12 cellular contexts compared by ENCODE assay signal in the genomic region with DNA sequence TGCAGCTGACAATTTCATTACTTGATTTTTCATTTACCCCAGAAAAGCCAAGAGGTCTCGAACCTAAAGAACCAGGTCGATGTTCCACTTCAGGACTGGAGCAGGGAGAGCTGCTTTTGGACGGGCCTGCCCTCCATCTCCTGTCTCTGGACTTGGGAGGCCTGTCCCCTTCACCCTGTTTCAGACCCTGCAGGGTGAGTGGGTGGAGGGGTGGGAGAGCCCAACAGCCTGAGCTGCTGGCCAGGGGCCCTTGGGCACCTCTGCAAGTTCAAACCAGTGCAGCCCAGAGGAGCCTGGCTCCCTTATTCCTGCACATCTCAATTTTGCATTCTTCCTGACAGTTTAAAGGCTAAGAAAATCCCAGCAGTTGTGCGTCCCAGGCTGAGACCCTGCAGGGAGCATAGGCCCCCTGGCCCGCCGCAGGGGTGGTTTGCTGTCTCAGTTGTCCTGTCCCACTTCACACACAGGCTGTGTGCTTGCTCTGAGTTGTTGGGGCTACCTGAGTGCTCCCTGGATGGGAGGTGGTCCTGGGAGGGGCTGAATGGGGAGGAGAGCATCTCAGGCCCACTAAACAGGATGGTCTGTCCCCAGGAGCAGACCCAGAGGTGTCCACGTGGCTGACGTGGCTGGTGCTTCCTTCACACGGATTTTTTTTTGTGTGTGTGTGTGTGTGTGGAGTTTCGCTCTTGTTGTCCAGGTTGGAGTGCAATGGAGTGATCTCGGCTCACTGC.
DNase-seq lines count a peak whose midpoint lies in the region; ATAC-seq and TF ChIP-seq lines count a peak whose summit lies in the region.
"Had no signal": no experiment of that assay in that cellular context is flagged by ENCODE, and none has a peak within 500 bp of the region (broad histone marks: within the 10 kb centered on the region; RNA-seq: fewer than 3 reads in every experiment).

No MANE protein-coding gene starts in this region.

- H3K4me3 ChIP-seq in H7 (ENCODE audit: insufficient read depth, low read depth, low read length) (no peak overlapping the region), lung (no peak overlapping the region)

- no peaks in the 10 kb centered on the region for H3K4me1 Mint-ChIP-seq in activated T-helper 2 cell treated with anti-CD3 and anti-CD28 coated beads, Interferon-gamma antibody, Interleukin-2, Interleukin-4, amounts not matched to agents 10 μg/mL and 5 μg/mL and 100 μg/mL, durations not matched to agents 14 hours and 24 hours and 36 hours (ENCODE audit: low read depth)
- H3K4me1 Mint-ChIP-seq: CD14-positive monocyte had no signal

- ATAC-seq in lung (ENCODE audit: insufficient read depth, low FRiP score), result no peak
- ATAC-seq in HG02973 (IDR thresholded peaks at IDR 0.05; ENCODE audit: unreplicated experiment), result no peak

- intact Hi-C loops in activated T-helper 2 cell treated with anti-CD3 and anti-CD28 coated beads, Interferon-gamma antibody, Interleukin-2, Interleukin-4, amounts not matched to agents 10 μg/mL and 5 μg/mL and 100 μg/mL, durations not matched to agents 14 hours and 24 hours and 36 hours (cut with micrococcal nuclease), result no loop called here

- H3K36me3 ChIP-seq in H7 (replicated peaks; ENCODE audit: control insufficient read depth, insufficient read depth, low read length) (no peaks in the 10 kb centered on the region), lung (ENCODE audit: control insufficient read depth in 2 of 2, insufficient read depth in 2 of 2, low read length in 2 of 2) (no peaks in the 10 kb centered on the region)

- H3K27ac ChIP-seq in lung (ENCODE audit: low read depth in 1 of 2, low read length in 1 of 2), result no peak overlapping the region

- no peak for TF ChIP-seq CTCF in lung (IDR thresholded peaks at IDR 0.05; ENCODE audit: control extremely low read depth, extremely low read depth)

- DNase-seq in H7, result peak; percentile 22
- peak; percentile 7 for DNase-seq in activated T-helper 2 cell treated with anti-CD3 and anti-CD28 coated beads, Interferon-gamma antibody, Interleukin-2, Interleukin-4, amounts not matched to agents 10 μg/mL and 5 μg/mL and 100 μg/mL, durations not matched to agents 14 hours and 24 hours and 36 hours (ENCODE audit: low spot score)
- peak; percentile 22 for DNase-seq in lung (ENCODE audit: low spot score)
- peak; percentile 7 for DNase-seq in stimulated activated CD8-positive, alpha-beta memory T cell treated with anti-CD3 and anti-CD28 coated beads, Interleukin-4, amount 100 ng/mL, for 48 hours
- DNase-seq in cerebellar cortex (ENCODE audit: low spot score), result no peak
- no peak for DNase-seq in stimulated activated CD4-positive, alpha-beta T cell treated with anti-CD3 and anti-CD28 coated beads, Interleukin-1b, Interleukin-23, amount 100 ng/mL, for 48 hours
- DNase-seq: ACHN, AML-193, NCI-H1048, NCI-H524 had no signal

- no peaks in the 10 kb centered on the region for H3K4me1 ChIP-seq in lung (ENCODE audit: control insufficient read depth in 2 of 2, insufficient read depth in 2 of 2, low read length in 2 of 2)

- H3K27ac Mint-ChIP-seq in activated T-helper 2 cell treated with anti-CD3 and anti-CD28 coated beads, Interferon-gamma antibody, Interleukin-2, Interleukin-4, amounts not matched to agents 10 μg/mL and 5 μg/mL and 100 μg/mL, durations not matched to agents 14 hours and 24 hours and 36 hours, result no peak overlapping the region
- H3K27ac Mint-ChIP-seq: CD14-positive monocyte had no signal

- no peaks in the 10 kb centered on the region for H3K36me3 Mint-ChIP-seq in activated T-helper 2 cell treated with anti-CD3 and anti-CD28 coated beads, Interferon-gamma antibody, Interleukin-2, Interleukin-4, amounts not matched to agents 10 μg/mL and 5 μg/mL and 100 μg/mL, durations not matched to agents 14 hours and 24 hours and 36 hours (ENCODE audit: low read depth)
- H3K36me3 Mint-ChIP-seq: CD14-positive monocyte had no signal

- 88 to 96% methylated on average over 11 of the region's 11 CpGs for WGBS in lung, 2 donors

- peaks cover 2% of the 10 kb centered on the region for H3K27me3 Mint-ChIP-seq in activated T-helper 2 cell treated with anti-CD3 and anti-CD28 coated beads, Interferon-gamma antibody, Interleukin-2, Interleukin-4, amounts not matched to agents 10 μg/mL and 5 μg/mL and 100 μg/mL, durations not matched to agents 14 hours and 24 hours and 36 hours (ENCODE audit: low read depth)

- no peaks in the 10 kb centered on the region for H3K9me3 ChIP-seq in lung (ENCODE audit: control insufficient read depth in 2 of 2, insufficient read depth in 1 of 2, low read length in 1 of 2)

- no peaks in the 10 kb centered on the region for H3K9me3 Mint-ChIP-seq in activated T-helper 2 cell treated with anti-CD3 and anti-CD28 coated beads, Interferon-gamma antibody, Interleukin-2, Interleukin-4, amounts not matched to agents 10 μg/mL and 5 μg/mL and 100 μg/mL, durations not matched to agents 14 hours and 24 hours and 36 hours

- H3K4me3 Mint-ChIP-seq in activated T-helper 2 cell treated with anti-CD3 and anti-CD28 coated beads, Interferon-gamma antibody, Interleukin-2, Interleukin-4, amounts not matched to agents 10 μg/mL and 5 μg/mL and 100 μg/mL, durations not matched to agents 14 hours and 24 hours and 36 hours (ENCODE audit: low read depth), result no peak overlapping the region
- H3K4me3 Mint-ChIP-seq: CD14-positive monocyte had no signal

- H3K27me3 ChIP-seq in H7 (ENCODE audit: control insufficient read depth, insufficient read depth, low read length) (no peaks in the 10 kb centered on the region), lung (ENCODE audit: control insufficient read depth, insufficient read depth) (no peaks in the 10 kb centered on the region)

Comparison
In these comparisons a context has a peak if more than half of its experiments do, and no peak if none do; other contexts are left out.
1. DNase-seq: peak in H7 (single experiment), activated T-helper 2 cell treated with anti-CD3 and anti-CD28 coated beads, Interferon-gamma antibody, Interleukin-2, Interleukin-4, amounts not matched to agents 10 μg/mL and 5 μg/mL and 100 μg/mL, durations not matched to agents 14 hours and 24 hours and 36 hours (single experiment), lung (single experiment) and stimulated activated CD8-positive, alpha-beta memory T cell treated with anti-CD3 and anti-CD28 coated beads, Interleukin-4, amount 100 ng/mL, for 48 hours (single experiment); none in cerebellar cortex (single experiment) and stimulated activated CD4-positive, alpha-beta T cell treated with anti-CD3 and anti-CD28 coated beads, Interleukin-1b, Interleukin-23, amount 100 ng/mL, for 48 hours (single experiment).